Comparison of ENCODE assay signal across 5 cellular contexts in the genomic region with DNA sequence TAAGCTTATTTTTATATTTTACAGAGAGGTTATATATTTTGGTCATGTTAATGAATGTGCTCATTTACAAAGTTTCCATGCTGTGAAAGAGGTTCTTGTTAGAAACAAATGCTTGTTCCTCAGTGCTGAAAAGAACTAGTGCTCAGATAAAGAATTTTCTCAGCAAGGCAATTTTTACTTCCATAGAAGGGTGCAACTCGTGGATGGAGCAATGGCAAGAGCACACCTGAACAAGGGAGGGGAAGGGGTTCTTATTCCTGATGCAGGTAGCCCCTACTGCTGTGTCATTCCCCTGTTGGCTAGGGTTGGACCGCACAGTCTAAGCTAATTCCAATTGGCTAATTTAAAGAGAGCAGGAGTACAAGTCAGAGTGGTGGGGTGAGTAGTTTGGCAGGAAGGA. TPM values are rescaled to one million over a fixed set of nuclear protein-coding genes. Genes with fewer than 3 reads are reported as not detected.
"Had no signal": no experiment of that assay in that cellular context is flagged by ENCODE, and none has a peak within 500 bp of the region (broad histone marks: within the 10 kb centered on the region; RNA-seq: fewer than 3 reads in every experiment).

No MANE protein-coding gene starts in this region.

RNA-seq across cellular contexts. Expression of gene C12orf56, which starts 34.3 kb away (rescaled TPM):
- total RNA-seq: M059J, Peyer's patch, Right ventricle myocardium superior, SJSA1 had no signal
- polyA plus RNA-seq: SK-N-SH had no signal
